1 cellular context compared by ENCODE assay signal in genomic region chr3:46270474-46270873, GRCh38.
TF ChIP-seq lines count a peak whose summit lies in the region.

No MANE protein-coding gene starts in this region.

TF ChIP-seq in HEK293, 187 proteins besides CTCF, POLR2A, EP300 and RAD21:
- TF ChIP-seq ZBTB11 (tag by site-specific recombination; conservative IDR thresholded peaks at IDR 0.05; ENCODE audit: low read depth) = no peak
- TF ChIP-seq ZBTB6 (tag by site-specific recombination; IDR thresholded peaks at IDR 0.05) = no peak
- TF ChIP-seq ZNF37A (tag by site-specific recombination; IDR thresholded peaks at IDR 0.05) = peak; percentile 72; the same call in 1 of the 2 replicates
